ENCODE assay signal across 1 cellular context in genomic region chr7:77866791-77867190, GRCh38.
TF ChIP-seq lines count a peak whose summit lies in the region.

No MANE protein-coding gene starts in this region.

TF ChIP-seq in HepG2, 621 proteins besides CTCF, POLR2A, EP300 and RAD21 (continued from another document):
- TF ChIP-seq ZNF704 (CRISPR knock-in tag; IDR thresholded peaks at IDR 0.05; ENCODE audit: borderline replicate concordance): no peak
- TF ChIP-seq ZNF44 (CRISPR knock-in tag; IDR thresholded peaks at IDR 0.05): no peak
- TF ChIP-seq KLF13 (CRISPR knock-in tag; IDR thresholded peaks at IDR 0.05): no peak
- TF ChIP-seq ZNF672 (CRISPR knock-in tag; IDR thresholded peaks at IDR 0.05): no peak
- TF ChIP-seq ARID3A (IDR thresholded peaks at IDR 0.05; ENCODE audit: low read depth, low read length): peak; percentile 50; the same call in 1 of the 2 replicates
- TF ChIP-seq HOXD1 (CRISPR knock-in tag; IDR thresholded peaks at IDR 0.05): no peak
- no peak for TF ChIP-seq NR2C2 (CRISPR knock-in tag; IDR thresholded peaks at IDR 0.05; ENCODE audit: borderline replicate concordance)
- TF ChIP-seq ZBTB39 (CRISPR knock-in tag; IDR thresholded peaks at IDR 0.05): no peak
- no peak for TF ChIP-seq LCORL (IDR thresholded peaks at IDR 0.05)
- no peak for TF ChIP-seq LCORL (CRISPR knock-in tag; IDR thresholded peaks at IDR 0.05)
- no peak for TF ChIP-seq TGIF2 (CRISPR knock-in tag; IDR thresholded peaks at IDR 0.05)
- TF ChIP-seq NFE2 (CRISPR knock-in tag; IDR thresholded peaks at IDR 0.05): no peak
- no peak for TF ChIP-seq AKAP8 (CRISPR knock-in tag; IDR thresholded peaks at IDR 0.05)
- TF ChIP-seq ZNF317 (CRISPR knock-in tag; IDR thresholded peaks at IDR 0.05): no peak
- no peak for TF ChIP-seq ZNF761 (CRISPR knock-in tag; conservative IDR thresholded peaks at IDR 0.05)
- no peak for TF ChIP-seq FOXP1 (IDR thresholded peaks at IDR 0.05)
- no peak for TF ChIP-seq FOXP1 (CRISPR knock-in tag; IDR thresholded peaks at IDR 0.05)
- TF ChIP-seq SAP130 (CRISPR knock-in tag; IDR thresholded peaks at IDR 0.05; ENCODE audit: low read depth): peak; percentile 20; the same call in 1 of the 2 replicates
- peak; percentile 64 for TF ChIP-seq CEBPB (IDR thresholded peaks at IDR 0.05; ENCODE audit: borderline replicate concordance, low read depth, low read length)
- TF ChIP-seq KMT2B (CRISPR knock-in tag; IDR thresholded peaks at IDR 0.05): no peak
- TF ChIP-seq CBX2 (IDR thresholded peaks at IDR 0.05; ENCODE audit: low read depth, low read length): no peak
- no peak for TF ChIP-seq CBX2 (CRISPR knock-in tag; IDR thresholded peaks at IDR 0.05; ENCODE audit: low read depth)
- TF ChIP-seq SOX5 (CRISPR knock-in tag; IDR thresholded peaks at IDR 0.05; ENCODE audit: borderline replicate concordance): peak; percentile 36; the same call in 1 of the 2 replicates
- no peak for TF ChIP-seq POLR2AphosphoS5 (IDR thresholded peaks at IDR 0.05; ENCODE audit: low read depth, low read length)
- TF ChIP-seq XBP1 (CRISPR knock-in tag; IDR thresholded peaks at IDR 0.05): no peak
- TF ChIP-seq HOMEZ (CRISPR knock-in tag; IDR thresholded peaks at IDR 0.05; ENCODE audit: low read depth): peak; percentile 65; the same call in 1 of the 2 replicates
- TF ChIP-seq SIX4 (CRISPR knock-in tag; IDR thresholded peaks at IDR 0.05): no peak
- TF ChIP-seq EED (CRISPR knock-in tag; IDR thresholded peaks at IDR 0.05): no peak
- no peak for TF ChIP-seq ZNF788 (CRISPR knock-in tag; IDR thresholded peaks at IDR 0.05; ENCODE audit: borderline replicate concordance)
- TF ChIP-seq ZNF530 (CRISPR knock-in tag; IDR thresholded peaks at IDR 0.05; ENCODE audit: low read depth): no peak
